In genomic region chr5:151228986-151229385, GRCh38 we compare ENCODE assay signal across 8 cellular contexts.
"Had no signal": no experiment of that assay in that cellular context is flagged by ENCODE, and none has a peak within 500 bp of the region (broad histone marks: within the 10 kb centered on the region; RNA-seq: fewer than 3 reads in every experiment).

No MANE protein-coding gene starts in this region.

- H3K9me3 Mint-ChIP-seq: H9, HFFc6, IgD-negative memory B cell had no signal

- DNase-seq: GM23248, H9, HCEC 1CT, HFFc6, KBM-7 had no signal

- H3K4me3 Mint-ChIP-seq: H9, HFFc6 had no signal

- H2AFZ ChIP-seq: GM23248 had no signal

- H3K27ac ChIP-seq: GM23248, HL-60 had no signal

- H3K27me3 Mint-ChIP-seq: IgD-negative memory B cell had no signal

- H3K4me3 ChIP-seq: GM23248 had no signal

- H3K9ac ChIP-seq: GM23248 had no signal

- H3K27ac Mint-ChIP-seq: H9, HFFc6 had no signal

- ATAC-seq: HepG2 had no signal
